In genomic region chr9:4174781-4175180, GRCh38 we compare ENCODE assay signal across 21 cellular contexts.
A peak's percentile ranks its signal among the peaks of the same experiment; 100 is the strongest.
DNase-seq lines count a peak whose midpoint lies in the region; ATAC-seq and TF ChIP-seq lines count a peak whose summit lies in the region.
"Had no signal": no experiment of that assay in that cellular context is flagged by ENCODE, and none has a peak within 500 bp of the region (broad histone marks: within the 10 kb centered on the region; RNA-seq: fewer than 3 reads in every experiment).

No MANE protein-coding gene starts in this region.

- intact Hi-C loops in Right ventricle myocardium superior (cut with DNase I) (no loop called here), right cardiac atrium (cut with DNase I) (no loop called here)
- intact Hi-C loops in CD4-positive, alpha-beta memory T cell (cut with micrococcal nuclease) = no loop called here

- peaks cover 0 to 3% (median 0%) of the 10 kb centered on the region in 8 donors for H3K9me3 Mint-ChIP-seq in CD4-positive, alpha-beta memory T cell
- H3K9me3 Mint-ChIP-seq: activated CD8-positive, alpha-beta T cell treated with anti-CD3 and anti-CD28 coated beads for 36 hours; activated T-cell treated with anti-CD3 and anti-CD28 coated beads, Interleukin-2, amount 50 U/mL, for 24 hours had no signal

- no peak overlapping the region for H3K18ac ChIP-seq in neuronal stem cell (ENCODE audit: low read length)

- no peak overlapping the region for H3K4ac ChIP-seq in neuronal stem cell (ENCODE audit: low read length)

- H3K9ac ChIP-seq in neuronal stem cell (ENCODE audit: low read depth, low read length, poor library complexity) = no peak overlapping the region
- H3K9ac ChIP-seq: SK-N-SH had no signal

- POLR2A ChIA-PET in CD4-positive, alpha-beta memory T cell (lab: Charles Lee; ENCODE audit: partially characterized antibody) = no interaction called here

- H3K27me3 ChIP-seq in right atrium auricular region (no peaks in the 10 kb centered on the region), right cardiac atrium (ENCODE audit: control insufficient read depth, insufficient read depth) (no peaks in the 10 kb centered on the region), neuronal stem cell (ENCODE audit: control insufficient read depth in 3 of 3, insufficient read depth in 3 of 3, low read depth in 1 of 3, low read length in 3 of 3) (no peaks in the 10 kb centered on the region)
- H3K27me3 ChIP-seq in CD4-positive, alpha-beta memory T cell (ENCODE audit: insufficient read depth, low read length) = no peaks in the 10 kb centered on the region
- H3K27me3 ChIP-seq: colonic mucosa, hepatocyte had no signal

- DNase-seq in Right ventricle myocardium superior = no peak
- no peak for DNase-seq in right atrium auricular region (ENCODE audit: low spot score)
- DNase-seq in right cardiac atrium = no peak
- no peak for DNase-seq in neuronal stem cell (ENCODE audit: low spot score)
- DNase-seq in COLO829 (ENCODE audit: low spot score) = no peak
- DNase-seq in CD4-positive, alpha-beta memory T cell = no peak
- DNase-seq: activated CD4-positive, CD25-positive, alpha-beta regulatory T cell; activated CD8-positive, alpha-beta T cell treated with anti-CD3 and anti-CD28 coated beads for 36 hours; activated naive CD4-positive, alpha-beta T cell treated with anti-CD3 and anti-CD28 coated beads, Interleukin-2, amount 50 U/mL, for 16 hours; activated T-cell treated with anti-CD3 and anti-CD28 coated beads, Interleukin-2, amount 50 U/mL, for 24 hours; C1 segment of cervical spinal cord; colonic mucosa; GOT3; islet precursor cell; NCI-H1417; SK-N-SH; stimulated activated CD4-positive, alpha-beta T cell treated with anti-CD3 and anti-CD28 coated beads, Interleukin-1b, Interleukin-23, amount 100 ng/mL, for 48 hours; stimulated activated naive CD8-positive, alpha-beta T cell treated with anti-CD3 and anti-CD28 coated beads, Interleukin-15, Interleukin-2, amounts not matched to agents 100 U/mL and 50 U/mL, for 24 hours had no signal

- H3K36me3 ChIP-seq in right atrium auricular region (no peaks in the 10 kb centered on the region), neuronal stem cell (replicated peaks in 1 of 2; ENCODE audit: control insufficient read depth in 2 of 2, insufficient read depth in 2 of 2, low read length in 2 of 2) (peaks cover 0 to 2% of the 10 kb centered on the region in 2 donors), urinary bladder (ENCODE audit: insufficient read depth) (no peaks in the 10 kb centered on the region)
- no peaks in the 10 kb centered on the region for H3K36me3 ChIP-seq in CD4-positive, alpha-beta memory T cell (ENCODE audit: insufficient read depth, low read length)
- H3K36me3 ChIP-seq: colonic mucosa had no signal

- H4K8ac ChIP-seq in neuronal stem cell (ENCODE audit: low read depth, low read length) = no peak overlapping the region

- no peak overlapping the region for H2BK12ac ChIP-seq in neuronal stem cell (ENCODE audit: low read length)

- WGBS in right cardiac atrium = 73% methylated on average over 5 of the region's 5 CpGs
- WGBS in neuronal stem cell (ENCODE audit: extremely low coverage in 2 of 2, insufficient read length in 2 of 2, insufficient replicate concordance in 1 of 2), 2 donors = no CpG with 5 or more reads among the region's 5 CpGs
- WGBS in urinary bladder = 77% methylated on average over 5 of the region's 5 CpGs

- TF ChIP-seq CTCF in right atrium auricular region (IDR thresholded peaks at IDR 0.05) = no peak

- H2AFZ ChIP-seq in neuronal stem cell (ENCODE audit: low read length) = peak overlapping the region; percentile 51
- H2AFZ ChIP-seq: hepatocyte had no signal

- H3K4me1 Mint-ChIP-seq in CD4-positive, alpha-beta memory T cell = no peaks in the 10 kb centered on the region

- H3K27ac ChIP-seq in right atrium auricular region (peak overlapping the region in 1 of 2 donors; percentile 11), right cardiac atrium (ENCODE audit: low read length) (no peak overlapping the region), neuronal stem cell (replicated peaks; ENCODE audit: low read length) (no peak overlapping the region), urinary bladder (ENCODE audit: low read depth) (peak overlapping the region; percentile 28)
- no peak overlapping the region for H3K27ac ChIP-seq in CD4-positive, alpha-beta memory T cell (ENCODE audit: low read depth, low read length)
- H3K27ac ChIP-seq: colonic mucosa, hepatocyte had no signal

- H2BK5ac ChIP-seq in neuronal stem cell (ENCODE audit: low read length) = no peak overlapping the region

- no peak overlapping the region for H3K4me3 Mint-ChIP-seq in CD4-positive, alpha-beta memory T cell
- H3K4me3 Mint-ChIP-seq: activated CD8-positive, alpha-beta T cell treated with anti-CD3 and anti-CD28 coated beads for 36 hours; activated T-cell treated with anti-CD3 and anti-CD28 coated beads, Interleukin-2, amount 50 U/mL, for 24 hours had no signal

- CTCF ChIA-PET in CD4-positive, alpha-beta memory T cell (lab: Charles Lee; ENCODE audit: partially characterized antibody) = no interaction called here

- H2BK15ac ChIP-seq in neuronal stem cell (ENCODE audit: low read length) = no peak overlapping the region

- H3K27me3 Mint-ChIP-seq in CD4-positive, alpha-beta memory T cell = peaks cover 0 to 4% of the 10 kb centered on the region in 2 donors
- H3K27me3 Mint-ChIP-seq: activated CD8-positive, alpha-beta T cell treated with anti-CD3 and anti-CD28 coated beads for 36 hours; activated T-cell treated with anti-CD3 and anti-CD28 coated beads, Interleukin-2, amount 50 U/mL, for 24 hours had no signal

- peaks cover under 1% of the 10 kb centered on the region for H3K79me1 ChIP-seq in neuronal stem cell (ENCODE audit: low read depth, low read length)

- no peak overlapping the region for H3K4me2 ChIP-seq in neuronal stem cell (ENCODE audit: insufficient read depth, low read length, poor library complexity, severe bottlenecking)
- H3K4me2 ChIP-seq: hepatocyte, SK-N-SH had no signal

- H2BK120ac ChIP-seq in neuronal stem cell (ENCODE audit: low read depth, low read length) = no peak overlapping the region

- H3K9me3 ChIP-seq in right atrium auricular region (no peaks in the 10 kb centered on the region), right cardiac atrium (ENCODE audit: control insufficient read depth, low read length) (no peaks in the 10 kb centered on the region), neuronal stem cell (replicated peaks in 1 of 2; ENCODE audit: control insufficient read depth in 2 of 2, insufficient read depth in 1 of 2, low read depth in 1 of 2, low read length in 2 of 2) (no peaks in the 10 kb centered on the region)
- H3K9me3 ChIP-seq in CD4-positive, alpha-beta memory T cell (ENCODE audit: control insufficient read depth in 1 of 2, low read length in 2 of 2) = no peaks in the 10 kb centered on the region
- H3K9me3 ChIP-seq: colonic mucosa, SK-N-SH had no signal

- H3K27ac Mint-ChIP-seq in CD4-positive, alpha-beta memory T cell = no peak overlapping the region
- H3K27ac Mint-ChIP-seq: activated CD8-positive, alpha-beta T cell treated with anti-CD3 and anti-CD28 coated beads for 36 hours; activated T-cell treated with anti-CD3 and anti-CD28 coated beads, Interleukin-2, amount 50 U/mL, for 24 hours had no signal

- no peaks in the 10 kb centered on the region for H3K4me1 ChIP-seq in right atrium auricular region
- no peaks in the 10 kb centered on the region for H3K4me1 ChIP-seq in right cardiac atrium (ENCODE audit: control insufficient read depth, insufficient read depth, low read length)
- H3K4me1 ChIP-seq in neuronal stem cell (ENCODE audit: control insufficient read depth in 2 of 2, insufficient read depth in 1 of 2, low read depth in 1 of 2, low read length in 2 of 2) = peaks cover 5 to 7% of the 10 kb centered on the region in 2 donors
- no peaks in the 10 kb centered on the region for H3K4me1 ChIP-seq in urinary bladder (ENCODE audit: insufficient read depth)
- H3K4me1 ChIP-seq in CD4-positive, alpha-beta memory T cell (ENCODE audit: insufficient read depth, low read length) = no peaks in the 10 kb centered on the region
- H3K4me1 ChIP-seq: colonic mucosa had no signal

- H3K14ac ChIP-seq in neuronal stem cell (ENCODE audit: low read length) = no peak overlapping the region

- H2AK5ac ChIP-seq in neuronal stem cell (ENCODE audit: low read depth, low read length) = no peak overlapping the region

- no peak overlapping the region for H4K91ac ChIP-seq in neuronal stem cell (ENCODE audit: low read depth, low read length, poor library complexity)

- H3K36me3 Mint-ChIP-seq in CD4-positive, alpha-beta memory T cell = no peaks in the 10 kb centered on the region

- ATAC-seq in Right ventricle myocardium superior (ENCODE audit: poor library complexity) (peak; percentile 46), right cardiac atrium (peak; percentile 42 to 51), HG02981 (IDR thresholded peaks at IDR 0.05; ENCODE audit: unreplicated experiment) (no peak)
- ATAC-seq: activated CD8-positive, alpha-beta T cell treated with anti-CD3 and anti-CD28 coated beads for 36 hours; stimulated activated naive CD8-positive, alpha-beta T cell treated with anti-CD3 and anti-CD28 coated beads, Interleukin-15, Interleukin-2, amounts not matched to agents 100 U/mL and 50 U/mL, for 24 hours had no signal

- no peak overlapping the region for H3K4me3 ChIP-seq in right atrium auricular region
- H3K4me3 ChIP-seq in right cardiac atrium (ENCODE audit: low read length) = no peak overlapping the region
- no peak overlapping the region for H3K4me3 ChIP-seq in neuronal stem cell (ENCODE audit: low read length in 2 of 2)
- no peak overlapping the region for H3K4me3 ChIP-seq in urinary bladder (ENCODE audit: low read depth, low read length)
- H3K4me3 ChIP-seq in CD4-positive, alpha-beta memory T cell (ENCODE audit: low read length in 2 of 2) = no peak overlapping the region
- H3K4me3 ChIP-seq: colonic mucosa, hepatocyte had no signal

- no peak overlapping the region for H3K23ac ChIP-seq in neuronal stem cell (ENCODE audit: low read depth, low read length, poor library complexity)
